ENCODE assay signal across 41 cellular contexts in genomic region chr20:62969939-62970306, GRCh38. TPM values are rescaled to one million over a fixed set of nuclear protein-coding genes. Genes with fewer than 3 reads are reported as not detected.
"Had no signal": no experiment of that assay in that cellular context is flagged by ENCODE, and none has a peak within 500 bp of the region (broad histone marks: within the 10 kb centered on the region; RNA-seq: fewer than 3 reads in every experiment).

No MANE protein-coding gene starts in this region.

- H3K36me3 Mint-ChIP-seq: activated CD4-positive, alpha-beta memory T cell treated with anti-CD3 and anti-CD28 coated beads for 36 hours; activated CD8-positive, alpha-beta memory T cell treated with anti-CD3 and anti-CD28 coated beads, Interleukin-2, amount 10 ng/mL, durations not matched to agents 7 days and 5 days; activated naive CD4-positive, alpha-beta T cell treated with anti-CD3 and anti-CD28 coated beads, Interleukin-2, amount 50 U/mL, for 24 hours; brain had no signal

- DNase-seq: activated CD4-positive, alpha-beta memory T cell treated with anti-CD3 and anti-CD28 coated beads for 36 hours; activated CD4-positive, alpha-beta T cell treated with anti-CD3 and anti-CD28 coated beads for 36 hours; activated CD4-positive, alpha-beta T cell treated with anti-CD3 and anti-CD28 coated beads, Interleukin-2, amount 10 ng/mL, durations not matched to agents 24 days and 14 days; activated CD4-positive, CD25-positive, alpha-beta regulatory T cell; activated CD4-positive, CD25-positive, alpha-beta regulatory T cell treated with anti-CD3 and anti-CD28 coated beads, Interleukin-2, amount 50 U/mL, for 72 hours; activated CD8-positive, alpha-beta memory T cell treated with anti-CD3 and anti-CD28 coated beads, Interleukin-2, amount 10 ng/mL, durations not matched to agents 7 days and 5 days; activated CD8-positive, alpha-beta memory T cell treated with anti-CD3 and anti-CD28 coated beads, Interleukin-2, amount 50 U/mL, for 4 hours; activated CD8-positive, alpha-beta T cell treated with anti-CD3 and anti-CD28 coated beads, Interleukin-2, amount 10 ng/mL, durations not matched to agents 7 days and 5 days; activated gamma-delta T cell; activated naive CD4-positive, alpha-beta T cell; activated naive CD8-positive, alpha-beta T cell treated with anti-CD3 and anti-CD28 coated beads for 36 hours; activated naive CD8-positive, alpha-beta T cell treated with anti-CD3 and anti-CD28 coated beads, Interleukin-2, amount 50 U/mL, for 24 hours; activated T-cell treated with anti-CD3 and anti-CD28 coated beads, Interleukin-2, amount 50 U/mL, for 1 hour; activated T-cell treated with anti-CD3 and anti-CD28 coated beads, Interleukin-2, amount 50 U/mL, for 72 hours; central memory CD4-positive, alpha-beta T cell; cerebellar nuclear complex; colonic mucosa; effector CD8-positive, alpha-beta T cell; esophagus squamous epithelium; foreskin melanocyte; T-helper 1 cell; T-helper 17 cell; T1000; WERI-Rb-1 had no signal

- H3K9me3 Mint-ChIP-seq: activated CD4-positive, alpha-beta memory T cell treated with anti-CD3 and anti-CD28 coated beads for 36 hours; activated CD4-positive, alpha-beta T cell treated with anti-CD3 and anti-CD28 coated beads, Interleukin-2, amount 10 ng/mL, durations not matched to agents 24 days and 14 days; activated naive CD4-positive, alpha-beta T cell treated with anti-CD3 and anti-CD28 coated beads, Interleukin-2, amount 50 U/mL, for 24 hours; activated naive CD8-positive, alpha-beta T cell treated with anti-CD3 and anti-CD28 coated beads for 36 hours; activated naive CD8-positive, alpha-beta T cell treated with anti-CD3 and anti-CD28 coated beads, Interleukin-2, amount 50 U/mL, for 24 hours; activated T-cell treated with anti-CD3 and anti-CD28 coated beads, Interleukin-2, amount 50 U/mL, for 72 hours; T-helper 2 cell treated with Interferon-gamma antibody and Interleukin-4, amounts not matched to agents 5 μg/mL and 100 μg/mL, for 36 hours had no signal

- H3K27me3 ChIP-seq: ascending aorta had no signal

- H3K27ac ChIP-seq: adrenal gland, ascending aorta, breast epithelium, cardiac muscle cell, colonic mucosa, epithelial cell of prostate, esophagus squamous epithelium, gastroesophageal sphincter, heart right ventricle, WERI-Rb-1 had no signal

- H3K4me3 ChIP-seq: adrenal gland, ascending aorta, breast epithelium, cardiac muscle cell, colonic mucosa, esophagus squamous epithelium, gastroesophageal sphincter, heart right ventricle had no signal

- H3K4me3 Mint-ChIP-seq: activated CD4-positive, alpha-beta memory T cell treated with anti-CD3 and anti-CD28 coated beads for 36 hours; activated CD4-positive, alpha-beta T cell treated with anti-CD3 and anti-CD28 coated beads for 36 hours; activated CD4-positive, alpha-beta T cell treated with anti-CD3 and anti-CD28 coated beads, Interleukin-2, amount 10 ng/mL, durations not matched to agents 24 days and 14 days; activated CD8-positive, alpha-beta memory T cell treated with anti-CD3 and anti-CD28 coated beads, Interleukin-2, amount 10 ng/mL, durations not matched to agents 7 days and 5 days; activated CD8-positive, alpha-beta T cell treated with anti-CD3 and anti-CD28 coated beads, Interleukin-2, amount 10 ng/mL, durations not matched to agents 7 days and 5 days; activated naive CD4-positive, alpha-beta T cell treated with anti-CD3 and anti-CD28 coated beads, Interleukin-2, amount 50 U/mL, for 24 hours; activated naive CD8-positive, alpha-beta T cell treated with anti-CD3 and anti-CD28 coated beads for 36 hours; activated naive CD8-positive, alpha-beta T cell treated with anti-CD3 and anti-CD28 coated beads, Interleukin-2, amount 50 U/mL, for 24 hours; activated T-cell treated with anti-CD3 and anti-CD28 coated beads, Interleukin-2, amount 50 U/mL, for 72 hours; brain; T-helper 17 cell; T-helper 2 cell treated with Interferon-gamma antibody and Interleukin-4, amounts not matched to agents 5 μg/mL and 100 μg/mL, for 36 hours had no signal

- H3K4me1 ChIP-seq: colonic mucosa had no signal

- H3K36me3 ChIP-seq: adrenal gland, ascending aorta, breast epithelium, cardiac muscle cell, colonic mucosa, esophagus squamous epithelium, WERI-Rb-1 had no signal

- H3K9me3 ChIP-seq: adrenal gland, ascending aorta, breast epithelium, colonic mucosa, esophagus squamous epithelium, gastroesophageal sphincter, heart right ventricle had no signal

- ATAC-seq: activated CD4-positive, alpha-beta T cell treated with anti-CD3 and anti-CD28 coated beads for 36 hours; activated CD8-positive, alpha-beta memory T cell treated with anti-CD3 and anti-CD28 coated beads, Interleukin-2, amount 10 ng/mL, durations not matched to agents 7 days and 5 days; activated CD8-positive, alpha-beta T cell treated with anti-CD3 and anti-CD28 coated beads, Interleukin-2, amount 10 ng/mL, durations not matched to agents 7 days and 5 days; activated naive CD8-positive, alpha-beta T cell treated with anti-CD3 and anti-CD28 coated beads, Interleukin-2, amount 50 U/mL, for 24 hours; activated T-cell treated with anti-CD3 and anti-CD28 coated beads, Interleukin-2, amount 50 U/mL, for 72 hours; gastroesophageal sphincter; heart right ventricle; T-helper 17 cell had no signal

RNA-seq across cellular contexts. Expression of gene BHLHE23, which starts 36.8 kb away (rescaled TPM):
- total RNA-seq: activated CD4-positive, alpha-beta memory T cell treated with anti-CD3 and anti-CD28 coated beads for 36 hours; activated CD4-positive, alpha-beta T cell treated with anti-CD3 and anti-CD28 coated beads for 36 hours; activated CD4-positive, alpha-beta T cell treated with anti-CD3 and anti-CD28 coated beads, Interleukin-2, amount 10 ng/mL, durations not matched to agents 24 days and 14 days; activated CD8-positive, alpha-beta memory T cell treated with anti-CD3 and anti-CD28 coated beads for 36 hours; activated CD8-positive, alpha-beta memory T cell treated with anti-CD3 and anti-CD28 coated beads, Interleukin-2, amount 10 ng/mL, durations not matched to agents 7 days and 5 days; activated CD8-positive, alpha-beta T cell treated with anti-CD3 and anti-CD28 coated beads, Interleukin-2, amount 10 ng/mL, durations not matched to agents 7 days and 5 days; activated naive CD8-positive, alpha-beta T cell treated with anti-CD3 and anti-CD28 coated beads for 36 hours; activated T-cell treated with anti-CD3 and anti-CD28 coated beads, Interleukin-2, amount 50 U/mL, for 72 hours; adrenal gland; ascending aorta; breast epithelium; cardiac muscle cell; colonic mucosa; dermis microvascular lymphatic vessel endothelial cell; endothelial cell of umbilical vein; esophagus squamous epithelium; fibroblast of lung; fibroblast of villous mesenchyme; gastroesophageal sphincter; glomerular endothelial cell; heart right ventricle; T-helper 17 cell had no signal
- polyA plus RNA-seq: adrenal gland, cardiac muscle cell, endothelial cell of umbilical vein, esophagus, fibroblast of lung had no signal
